Comparison of ENCODE assay signal across 8 cellular contexts in genomic region chr1:229514578-229515275, GRCh38. TPM values are rescaled to one million over a fixed set of nuclear protein-coding genes. Genes with fewer than 3 reads are reported as not detected.
DNase-seq lines count a peak whose midpoint lies in the region; ATAC-seq and TF ChIP-seq lines count a peak whose summit lies in the region.

No MANE protein-coding gene starts in this region.

- no peak for DNase-seq in GM06990 (ENCODE audit: extremely low read depth, insufficient read length)
- DNase-seq in NCI-H510A (lab: John Stamatoyannopoulos, UW), result peak; percentile 5
- DNase-seq in activated CD4-positive, alpha-beta T cell treated with anti-CD3 and anti-CD28 coated beads for 48 hours, result peak; percentile 54
- peak; percentile 41 to 85 (median 70) for DNase-seq in dorsolateral prefrontal cortex
- DNase-seq in lower leg skin (ENCODE audit: low spot score in 2 of 2), result peak; percentile 66 to 89
- peak; percentile 11 for DNase-seq in stimulated activated CD8-positive, alpha-beta memory T cell treated with anti-CD3 and anti-CD28 coated beads, Interleukin-12 subunit alpha, Interleukin-12 subunit beta, amount 100 ng/mL, for 24 hours (ENCODE audit: extremely low read depth)

- TF ChIP-seq CTCF in GM06990 (IDR thresholded peaks at IDR 0.05; ENCODE audit: insufficient read depth, low read length, poor library complexity, severe bottlenecking) (peak; percentile 88), dorsolateral prefrontal cortex (IDR thresholded peaks at IDR 0.05 in 54 of 56, conservative IDR thresholded peaks at IDR 0.05 in 2 of 56; ENCODE audit: low read depth in 1 of 56, partially characterized antibody in 56 of 56) (peak; percentile 56 to 90 (median 82)), lower leg skin (IDR thresholded peaks at IDR 0.05) (no peak)

- intact Hi-C loops in dorsolateral prefrontal cortex (cut with DNase I), result loop anchor here in 1 of 2 donors (1.0 to 10.0 kb wide), 3 partner anchors 43 to 790 kb away; partner anchors contain the start of gene ABCB10
- intact Hi-C loops in lower leg skin (cut with DNase I; ENCODE audit: low total_unique reads), result loop anchor here (10.0 kb wide), 1 partner anchor 260 kb away; no protein-coding TSS in a partner anchor

- H3K36me3 ChIP-seq in GM06990 (ENCODE audit: control insufficient read depth, insufficient read depth, low read length), result 0 out of 2 replicates have a peak, but pooled peaks cover 3% of the 10 kb centered on the region

- peak overlapping the region in 6 of 59 donors; percentile 2 to 46 (median 19) for H3K27ac ChIP-seq in dorsolateral prefrontal cortex

- H3K4me3 ChIP-seq in GM06990 (replicated peaks; ENCODE audit: low read depth, low read length), result no peak overlapping the region
- H3K4me3 ChIP-seq in dorsolateral prefrontal cortex, result peak overlapping the region in 3 of 59 donors; percentile 6 to 22 (median 19)
- H3K4me3 ChIP-seq in lower leg skin (ENCODE audit: low read depth, poor library complexity, severe bottlenecking), result no peak overlapping the region

- TF ChIP-seq POLR2A in lower leg skin (IDR thresholded peaks at IDR 0.05), result no peak

- ATAC-seq in HG03095 (IDR thresholded peaks at IDR 0.05; ENCODE audit: unreplicated experiment) (peak; percentile 75), HG03439 (IDR thresholded peaks at IDR 0.05; ENCODE audit: unreplicated experiment) (no peak)

- WGBS in lower leg skin, 2 donors, result 35 to 37% methylated on average over 8 of the region's 8 CpGs

- no peaks in the 10 kb centered on the region for H3K27me3 ChIP-seq in GM06990 (replicated peaks; ENCODE audit: control insufficient read depth, insufficient read depth, low read length)
- H3K27me3 ChIP-seq in dorsolateral prefrontal cortex, result no peaks in the 10 kb centered on the region

RNA-seq across cellular contexts. Expression of gene NUP133, which starts 6.6 kb away (rescaled TPM):
- 10 to 100 TPM; 32.4 to 66.3 (median 46.5) TPM for total RNA-seq in dorsolateral prefrontal cortex
- 10 to 100 TPM; 21.9 to 31.6 (median 26.9) TPM for total RNA-seq in lower leg skin

RNA-seq across cellular contexts. Expression of gene ABCB10, which starts 43.8 kb away (rescaled TPM):
- 10 to 100 TPM in 118 of 120 experiments, 1 to 10 TPM in 2; 8.5 to 25.0 (median 15.5) TPM for total RNA-seq in dorsolateral prefrontal cortex
- total RNA-seq in lower leg skin, result 10 to 100 TPM; 11.4 to 13.2 (median 12.2) TPM

Comparison
In these comparisons a context has a peak if more than half of its experiments do, and no peak if none do; other contexts are left out.
1. CTCF ChIP-seq: peak in GM06990 (single experiment) and dorsolateral prefrontal cortex (56 of 56); none in lower leg skin (0 of 3).